13 cellular contexts compared by ENCODE assay signal in genomic region chr3:46924921-46925584, GRCh38. TPM values are rescaled to one million over a fixed set of nuclear protein-coding genes. Genes with fewer than 3 reads are reported as not detected.
DNase-seq lines count a peak whose midpoint lies in the region; ATAC-seq and TF ChIP-seq lines count a peak whose summit lies in the region.
"Had no signal": no experiment of that assay in that cellular context is flagged by ENCODE, and none has a peak within 500 bp of the region (broad histone marks: within the 10 kb centered on the region; RNA-seq: fewer than 3 reads in every experiment).

No MANE protein-coding gene starts in this region.

- no peak overlapping the region for H3K4me2 ChIP-seq in DOHH2 (ENCODE audit: low read length)

- no peak overlapping the region for H3K4me3 ChIP-seq in DOHH2 (ENCODE audit: low read length)
- no peak overlapping the region for H3K4me3 ChIP-seq in RWPE2 (ENCODE audit: severe bottlenecking)
- H3K4me3 ChIP-seq in right lobe of liver, result no peak overlapping the region
- no peak overlapping the region for H3K4me3 ChIP-seq in skeletal muscle tissue (ENCODE audit: low read length in 3 of 3)
- H3K4me3 ChIP-seq: SJSA1 had no signal

- no peak for TF ChIP-seq POLR2A in right lobe of liver (IDR thresholded peaks at IDR 0.05)

- peaks cover 4% of the 10 kb centered on the region; the same call in 1 of the 2 replicates for H4K20me1 ChIP-seq in DOHH2 (ENCODE audit: control insufficient read depth, insufficient read depth, low read depth, low read length)

- ATAC-seq in RWPE2 (ENCODE audit: low read depth) (no peak), right lobe of liver (no peak), HG03439 (IDR thresholded peaks at IDR 0.05; ENCODE audit: unreplicated experiment) (no peak), GM18520 (IDR thresholded peaks at IDR 0.05; ENCODE audit: unreplicated experiment) (no peak)
- ATAC-seq: CD8-positive, alpha-beta T cell had no signal

- peak overlapping the region in 2 of 3 donors; percentile 17 to 45 for H3K9ac ChIP-seq in skeletal muscle tissue (ENCODE audit: low read depth in 1 of 3, low read length in 3 of 3)

- intact Hi-C loops in right lobe of liver (cut with DNase I), result loop anchor here (10.0 kb wide), 1 partner anchor 70 kb away; no protein-coding TSS in a partner anchor

- peaks cover 48% of the 10 kb centered on the region for H3K79me2 ChIP-seq in DOHH2 (ENCODE audit: control insufficient read depth, low read length)

- no peaks in the 10 kb centered on the region for H3K9me2 ChIP-seq in DOHH2 (replicated peaks; ENCODE audit: control insufficient read depth, low read length)

- WGBS in right lobe of liver (ENCODE audit: insufficient coverage, low coverage, low lambda C conversion rate, missing lambda C conversion rate), result 92% methylated on average over 6 of the region's 10 CpGs

- TF ChIP-seq CTCF in DOHH2 (IDR thresholded peaks at IDR 0.05; ENCODE audit: low read depth, low read length, poor library complexity, severe bottlenecking), result no peak
- no peak for TF ChIP-seq CTCF in RWPE2 (IDR thresholded peaks at IDR 0.05; ENCODE audit: poor library complexity, severe bottlenecking)
- no peak for TF ChIP-seq CTCF in right lobe of liver (IDR thresholded peaks at IDR 0.05)

- DNase-seq in RWPE2 (ENCODE audit: low spot score), result peak; percentile 45
- DNase-seq in right lobe of liver, result peak in 2 of 3 donors; percentile 38 to 45
- no peak for DNase-seq in SKM-1 treated with dmso at 0.1 percent for 144 hours (lab: John Stamatoyannopoulos, UW; ENCODE audit: unreplicated experiment)
- DNase-seq: CD8-positive, alpha-beta T cell; mesenchymal stem cell; NK-92 treated with Interleukin-12 subunit alpha and Interleukin-12 subunit beta, amount 100 ng/mL, for 24 hours; stimulated activated CD8-positive, alpha-beta memory T cell treated with anti-CD3 and anti-CD28 coated beads, Interleukin-4, amount 100 ng/mL, for 48 hours had no signal

- H3K4me1 ChIP-seq in DOHH2 (ENCODE audit: control insufficient read depth, low read length) (peaks cover 60% of the 10 kb centered on the region), RWPE2 (ENCODE audit: insufficient read depth, poor library complexity, severe bottlenecking) (no peaks in the 10 kb centered on the region), right lobe of liver (peaks cover 0 to 42% (median 4%) of the 10 kb centered on the region in 4 donors), skeletal muscle tissue (ENCODE audit: control insufficient read depth in 3 of 3, insufficient read depth in 3 of 3, low read length in 3 of 3) (peaks cover 58 to 85% (median 68%) of the 10 kb centered on the region in 3 donors)
- H3K4me1 ChIP-seq: SJSA1 had no signal

- H3K9me3 ChIP-seq in DOHH2 (ENCODE audit: control insufficient read depth, insufficient read depth, low read length) (no peaks in the 10 kb centered on the region), RWPE2 (ENCODE audit: severe bottlenecking) (no peaks in the 10 kb centered on the region), right lobe of liver (no peaks in the 10 kb centered on the region), skeletal muscle tissue (ENCODE audit: control insufficient read depth in 3 of 3, low read length in 3 of 3) (no peaks in the 10 kb centered on the region)
- H3K9me3 ChIP-seq: SJSA1 had no signal

- H3F3A ChIP-seq in DOHH2 (ENCODE audit: control insufficient read depth, insufficient read depth), result peaks cover 37% of the 10 kb centered on the region

- peaks cover 86% of the 10 kb centered on the region for H3K36me3 ChIP-seq in DOHH2 (ENCODE audit: control insufficient read depth, low read length)
- H3K36me3 ChIP-seq in RWPE2 (ENCODE audit: low read depth), result peaks cover 75% of the 10 kb centered on the region
- H3K36me3 ChIP-seq in right lobe of liver, result peaks cover 0 to 70% (median 23%) of the 10 kb centered on the region in 4 donors
- peaks cover 48 to 51% (median 51%) of the 10 kb centered on the region in 3 donors for H3K36me3 ChIP-seq in skeletal muscle tissue (ENCODE audit: control insufficient read depth in 3 of 3, insufficient read depth in 3 of 3, low read length in 3 of 3)

- H3K27me3 ChIP-seq in DOHH2 (ENCODE audit: control insufficient read depth, low read length) (no peaks in the 10 kb centered on the region), RWPE2 (ENCODE audit: insufficient read depth, poor library complexity, severe bottlenecking) (no peaks in the 10 kb centered on the region), right lobe of liver (no peaks in the 10 kb centered on the region), skeletal muscle tissue (ENCODE audit: control insufficient read depth in 3 of 3, insufficient read depth in 3 of 3, low read length in 3 of 3) (no peaks in the 10 kb centered on the region)
- H3K27me3 ChIP-seq: SJSA1 had no signal

- peak overlapping the region; percentile 99; the same call in 1 of the 2 replicates for H3K27ac ChIP-seq in DOHH2 (ENCODE audit: low read depth, low read length)
- no peak overlapping the region for H3K27ac ChIP-seq in RWPE2 (ENCODE audit: poor library complexity, severe bottlenecking)
- no peak overlapping the region for H3K27ac ChIP-seq in right lobe of liver
- H3K27ac ChIP-seq in skeletal muscle tissue (ENCODE audit: low read depth, low read length), result peak overlapping the region; percentile 95
- H3K27ac ChIP-seq: SJSA1, VCaP had no signal

RNA-seq across cellular contexts. Expression of gene PTH1R, which starts 47.5 kb away (rescaled TPM):
- total RNA-seq in right lobe of liver, result 10 to 100 TPM in 5 of 6 experiments, 1 to 10 TPM in 1; 6.1 to 32.5 (median 16.0) TPM
- 9.4 TPM for total RNA-seq in skeletal muscle tissue
- total RNA-seq: CD8-positive, alpha-beta T cell; SJSA1 had no signal

RNA-seq across cellular contexts. Expression of gene CCDC12, which starts 51.5 kb away (rescaled TPM):
- 10 to 100 TPM; 14.6 to 24.2 (median 17.0) TPM for total RNA-seq in right lobe of liver
- total RNA-seq in skeletal muscle tissue, result 27.1 TPM

RNA-seq across cellular contexts. Expression of gene NBEAL2, which starts 54.4 kb away (rescaled TPM):
- total RNA-seq in right lobe of liver (10 to 100 TPM in 5 of 6 experiments, 1 to 10 TPM in 1; 8.9 to 11.7 (median 10.8) TPM), skeletal muscle tissue (5.2 TPM)

Comparison
In these comparisons a context has a peak if more than half of its experiments do, and no peak if none do; other contexts are left out.
1. H3K27ac ChIP-seq: peak in DOHH2 (single experiment) and skeletal muscle tissue (single experiment); none in RWPE2 (single experiment) and right lobe of liver (0 of 3).